11 cellular contexts compared by ENCODE assay signal in genomic region chr12:122983789-122984515, GRCh38. TPM values are rescaled to one million over a fixed set of nuclear protein-coding genes. Genes with fewer than 3 reads are reported as not detected.
DNase-seq lines count a peak whose midpoint lies in the region; TF ChIP-seq lines count a peak whose summit lies in the region.
"Had no signal": no experiment of that assay in that cellular context is flagged by ENCODE, and none has a peak within 500 bp of the region (broad histone marks: within the 10 kb centered on the region; RNA-seq: fewer than 3 reads in every experiment).

No MANE protein-coding gene starts in this region.

- H3K4me3 Mint-ChIP-seq in endodermal cell, result no peak overlapping the region

- TF ChIP-seq CTCF in OCI-LY7 (conservative IDR thresholded peaks at IDR 0.05; ENCODE audit: low read length), result no peak
- TF ChIP-seq CTCF in endodermal cell (conservative IDR thresholded peaks at IDR 0.05), result no peak
- TF ChIP-seq CTCF in neutrophil (IDR thresholded peaks at IDR 0.05), result no peak
- no peak for TF ChIP-seq CTCF in SK-N-SH (IDR thresholded peaks at IDR 0.05)

- DNase-seq in OCI-LY7 (ENCODE audit: low spot score) (no peak), endodermal cell (peak; percentile 57), SK-N-SH (no peak), NCI-H2227 treated with DMSO at 0.1 percent for 48 hours (lab: John Stamatoyannopoulos, UW) (no peak), NCI-H1694 treated with DMSO at 0.1 percent for 48 hours (lab: John Stamatoyannopoulos, UW) (no peak), pons (ENCODE audit: low spot score) (no peak)
- DNase-seq: cerebellar nuclear complex; SHP77; stimulated activated CD8-positive, alpha-beta memory T cell treated with anti-CD3 and anti-CD28 coated beads, Interleukin-4, amount 100 ng/mL, for 48 hours had no signal

- H4K20me1 ChIP-seq in BLaER1 treated with 17β-estradiol and CSF1 and Interleukin-3, amounts not matched to agents 10 nM and 100 nM, result peaks cover 24 to 57% (median 40%) of the 10 kb centered on the region in 11 experiments; a peak in 20 of 22 replicates
- H4K20me1 ChIP-seq in OCI-LY7 (ENCODE audit: insufficient read depth, low read length), result no peaks in the 10 kb centered on the region
- peaks cover 10% of the 10 kb centered on the region; the same call in 1 of the 2 replicates for H4K20me1 ChIP-seq in SK-N-SH (ENCODE audit: insufficient read depth)

- no peaks in the 10 kb centered on the region for H3K9me3 ChIP-seq in BLaER1 treated with 17β-estradiol and CSF1 and Interleukin-3, amounts not matched to agents 10 nM and 100 nM (replicated peaks in 1 of 11)
- H3K9me3 ChIP-seq in OCI-LY7 (ENCODE audit: low read length) (no peaks in the 10 kb centered on the region), endodermal cell (ENCODE audit: control insufficient read depth, low read length) (no peaks in the 10 kb centered on the region), neutrophil (no peaks in the 10 kb centered on the region), SK-N-SH (no peaks in the 10 kb centered on the region)

- CTCF ChIA-PET in OCI-LY7 (lab: Charles Lee; ENCODE audit: unreplicated experiment) (no interaction called here), SK-N-SH (lab: Yijun Ruan, JAX) (interaction anchor here (1.3 kb wide), 1 partner anchor 59 kb away, joined by 3 read pairs; no protein-coding TSS in a partner anchor)

- H3K36me3 Mint-ChIP-seq in endodermal cell (ENCODE audit: low read depth), result peaks cover 3% of the 10 kb centered on the region

- peak overlapping the region in 3 of 10 experiments; percentile 11 to 41 (median 28); a peak in 2 of 20 replicates for H3K4me3 ChIP-seq in BLaER1 treated with 17β-estradiol and CSF1 and Interleukin-3, amounts not matched to agents 10 nM and 100 nM
- H3K4me3 ChIP-seq in OCI-LY7 (ENCODE audit: low read depth, low read length, poor library complexity, severe bottlenecking), result no peak overlapping the region
- no peak overlapping the region for H3K4me3 ChIP-seq in endodermal cell (ENCODE audit: low read length)
- no peak overlapping the region for H3K4me3 ChIP-seq in neutrophil (ENCODE audit: low read depth in 1 of 2, low read length in 1 of 2)
- H3K4me3 ChIP-seq in SK-N-SH (ENCODE audit: low read depth in 2 of 2, low read length in 1 of 2), result no peak overlapping the region

- no peak for TF ChIP-seq EP300 in SK-N-SH (IDR thresholded peaks at IDR 0.05; ENCODE audit: borderline replicate concordance in 1 of 2, low read depth in 1 of 2, low read length in 1 of 2)

- H3K9me3 Mint-ChIP-seq in endodermal cell, result no peaks in the 10 kb centered on the region

- no peaks in the 10 kb centered on the region for H3K9me2 ChIP-seq in OCI-LY7 (ENCODE audit: insufficient read depth, low read length)
- no peaks in the 10 kb centered on the region for H3K9me2 ChIP-seq in SK-N-SH

- H3K27me3 ChIP-seq in BLaER1 treated with 17β-estradiol and CSF1 and Interleukin-3, amounts not matched to agents 10 nM and 100 nM, result no peaks in the 10 kb centered on the region
- no peaks in the 10 kb centered on the region for H3K27me3 ChIP-seq in endodermal cell (ENCODE audit: control insufficient read depth, insufficient read depth, low read length, poor library complexity, severe bottlenecking)
- H3K27me3 ChIP-seq in neutrophil, result no peaks in the 10 kb centered on the region
- H3K27me3 ChIP-seq in SK-N-SH (ENCODE audit: insufficient read depth), result no peaks in the 10 kb centered on the region

- peaks cover 47 to 55% (median 52%) of the 10 kb centered on the region in 10 experiments for H3K4me1 ChIP-seq in BLaER1 treated with 17β-estradiol and CSF1 and Interleukin-3, amounts not matched to agents 10 nM and 100 nM
- peaks cover 42% of the 10 kb centered on the region for H3K4me1 ChIP-seq in OCI-LY7 (ENCODE audit: insufficient read depth, low read length, poor library complexity, severe bottlenecking)
- H3K4me1 ChIP-seq in endodermal cell (ENCODE audit: control insufficient read depth, insufficient read depth, low read length), result peaks cover 11% of the 10 kb centered on the region
- peaks cover 45 to 60% of the 10 kb centered on the region in 2 experiments for H3K4me1 ChIP-seq in neutrophil (ENCODE audit: control insufficient read depth in 1 of 2, insufficient read depth in 1 of 2, low read depth in 1 of 2, low read length in 1 of 2)
- peaks cover 13 to 31% of the 10 kb centered on the region in 2 experiments; a peak in 3 of 4 replicates for H3K4me1 ChIP-seq in SK-N-SH (ENCODE audit: control insufficient read depth in 1 of 2, insufficient read depth in 2 of 2, low read depth in 1 of 2, low read length in 1 of 2)

- peak overlapping the region; percentile 25 to 95 (median 54); a peak in 18 of 22 replicates for H3K9ac ChIP-seq in BLaER1 treated with 17β-estradiol and CSF1 and Interleukin-3, amounts not matched to agents 10 nM and 100 nM
- H3K9ac ChIP-seq in endodermal cell (ENCODE audit: extremely low read depth, low read length, poor library complexity, severe bottlenecking) (no peak overlapping the region), SK-N-SH (no peak overlapping the region)

- peaks cover 12% of the 10 kb centered on the region for H3K4me1 Mint-ChIP-seq in endodermal cell

- no TSS peak for BruUV-seq in OCI-LY7 (replicated peaks; lab: Mats Ljungman, UMichigan)

- no peaks in the 10 kb centered on the region for H3K27me3 Mint-ChIP-seq in endodermal cell (ENCODE audit: insufficient read depth)

- peak overlapping the region in 8 of 11 experiments; percentile 22 to 56 (median 42); a peak in 13 of 22 replicates for H3K27ac ChIP-seq in BLaER1 treated with 17β-estradiol and CSF1 and Interleukin-3, amounts not matched to agents 10 nM and 100 nM
- H3K27ac ChIP-seq in OCI-LY7 (ENCODE audit: low read depth, low read length, poor library complexity, severe bottlenecking) (no peak overlapping the region), endodermal cell (ENCODE audit: low read depth, low read length) (no peak overlapping the region), neutrophil (peak overlapping the region; percentile 11), SK-N-SH (ENCODE audit: low read depth in 2 of 2, low read length in 1 of 2) (no peak overlapping the region; a peak in 1 of 4 replicates)

- intact Hi-C loops in OCI-LY7 (cut with micrococcal nuclease; ENCODE audit: unreplicated experiment), result loop anchor here (5.0 kb wide), 1 partner anchor 73 kb away; no protein-coding TSS in a partner anchor

- 77 to 84% methylated on average over 3 to 9 of the region's 9 CpGs for WGBS in endodermal cell (ENCODE audit: insufficient coverage in 1 of 2, insufficient read length in 1 of 2), 2 experiments
- WGBS in SK-N-SH (ENCODE audit: low lambda C conversion rate), result 75% methylated on average over 4 of the region's 9 CpGs

- POLR2A ChIA-PET in OCI-LY7 (lab: Charles Lee), result interaction anchor here (0.6 to 0.9 kb wide), 3 partner anchors 9 to 755 kb away, joined by 3 read pairs; partner anchors contain the start of gene OGFOD2
- POLR2A ChIA-PET in SK-N-SH (lab: Yijun Ruan, JAX), result interaction anchor here (2.1 kb wide), 1 partner anchor 8 kb away, joined by 9 read pairs; the partner anchor contains the start of gene OGFOD2

- H3K27ac Mint-ChIP-seq in endodermal cell, result no peak overlapping the region

- TF ChIP-seq RAD21 in SK-N-SH (IDR thresholded peaks at IDR 0.05; ENCODE audit: low read length), result no peak

- H3K36me3 ChIP-seq in BLaER1 treated with 17β-estradiol and CSF1 and Interleukin-3, amounts not matched to agents 10 nM and 100 nM, result peaks cover 8 to 74% (median 41%) of the 10 kb centered on the region in 11 experiments; a peak in 21 of 22 replicates
- peaks cover 35% of the 10 kb centered on the region for H3K36me3 ChIP-seq in OCI-LY7 (ENCODE audit: insufficient read depth, low read length)
- peaks cover 13% of the 10 kb centered on the region for H3K36me3 ChIP-seq in endodermal cell (ENCODE audit: control insufficient read depth, insufficient read depth, low read length)
- peaks cover 22% of the 10 kb centered on the region for H3K36me3 ChIP-seq in neutrophil
- peaks cover 0 to 16% of the 10 kb centered on the region in 2 experiments for H3K36me3 ChIP-seq in SK-N-SH (replicated peaks in 1 of 2; ENCODE audit: control insufficient read depth in 1 of 2, insufficient read depth in 2 of 2, low read length in 1 of 2)

- H3K79me2 ChIP-seq in OCI-LY7 (ENCODE audit: insufficient read depth, low read depth, low read length) (peaks cover 17% of the 10 kb centered on the region; the same call in 1 of the 2 replicates), SK-N-SH (ENCODE audit: insufficient read depth) (peaks cover 41% of the 10 kb centered on the region; the same call in 1 of the 2 replicates)

- H3K4me2 ChIP-seq in BLaER1 treated with 17β-estradiol and CSF1 and Interleukin-3, amounts not matched to agents 10 nM and 100 nM, result peak overlapping the region; percentile 70 to 99 (median 96)
- H3K4me2 ChIP-seq in OCI-LY7 (ENCODE audit: low read length), result peak overlapping the region; percentile 16; the same call in 1 of the 2 replicates
- no peak overlapping the region for H3K4me2 ChIP-seq in SK-N-SH

- H2AFZ ChIP-seq in OCI-LY7 (ENCODE audit: low read length) (no peak overlapping the region), SK-N-SH (ENCODE audit: low read depth) (no peak overlapping the region)

- H3F3A ChIP-seq in SK-N-SH (replicated peaks; ENCODE audit: insufficient read depth), result peaks cover 7% of the 10 kb centered on the region

TF ChIP-seq in SK-N-SH, 30 proteins besides CTCF, POLR2A, EP300 and RAD21 (continues in another document):
- TF ChIP-seq TEAD4 (IDR thresholded peaks at IDR 0.05; ENCODE audit: borderline replicate concordance, insufficient read depth), result no peak

RNA-seq across cellular contexts. Expression of gene ARL6IP4, which starts 3.5 kb away (rescaled TPM):
- total RNA-seq in OCI-LY7 (2014; rRNA removed; shearing (Covaris generic)), result 263 and 329 TPM in 2 replicates
- 213 and 228 TPM in 2 replicates for total RNA-seq in OCI-LY7 (2022)
- total RNA-seq in endodermal cell, result 100 to 1,000 TPM; 136 to 149 TPM
- 145 TPM for polyA plus RNA-seq in endodermal cell (2013, experiment 1 of 2)
- 144 TPM for polyA plus RNA-seq in endodermal cell (2013, experiment 2 of 2)
- polyA plus RNA-seq in SK-N-SH (2012; rRNA removed), result 321 and 370 TPM in 2 replicates
- polyA plus RNA-seq in SK-N-SH (2012; cell fraction: cytosol; rRNA removed), result 311 and 326 TPM in 2 replicates
- 430 and 534 TPM in 2 replicates for polyA plus RNA-seq in SK-N-SH (2012; cell fraction: nucleus; rRNA removed)

RNA-seq across cellular contexts. Expression of gene OGFOD2, which starts 8.9 kb away (rescaled TPM):
- total RNA-seq in OCI-LY7 (2014; rRNA removed; shearing (Covaris generic)), result 13.1 and 17.8 TPM in 2 replicates
- total RNA-seq in OCI-LY7 (2022) (25.0 and 25.8 TPM in 2 replicates), endodermal cell (10 to 100 TPM; 17.5 to 19.9 TPM)
- polyA plus RNA-seq in endodermal cell (2013, experiment 1 of 2), result 8.8 TPM
- 9.8 TPM for polyA plus RNA-seq in endodermal cell (2013, experiment 2 of 2)
- 22.0 and 25.6 TPM in 2 replicates for polyA plus RNA-seq in SK-N-SH (2012; rRNA removed)
- polyA plus RNA-seq in SK-N-SH (2012; cell fraction: cytosol; rRNA removed), result 7.8 and 13.0 TPM in 2 replicates
- 110 and 155 TPM in 2 replicates for polyA plus RNA-seq in SK-N-SH (2012; cell fraction: nucleus; rRNA removed)

RNA-seq across cellular contexts. Expression of gene ABCB9, which starts 17.7 kb away (rescaled TPM):
- total RNA-seq in OCI-LY7 (2014; rRNA removed; shearing (Covaris generic)), result 4.0 and 7.0 TPM in 2 replicates
- total RNA-seq in OCI-LY7 (2022), result 6.8 and 7.9 TPM in 2 replicates
- 1 to 10 TPM; 5.4 to 6.0 TPM for total RNA-seq in endodermal cell
- polyA plus RNA-seq in endodermal cell (2013, experiment 1 of 2), result 4.1 TPM
- polyA plus RNA-seq in endodermal cell (2013, experiment 2 of 2), result 4.3 TPM
- 6.2 and 7.6 TPM in 2 replicates for polyA plus RNA-seq in SK-N-SH (2012; rRNA removed)
- 1.9 and 3.6 TPM in 2 replicates for polyA plus RNA-seq in SK-N-SH (2012; cell fraction: cytosol; rRNA removed)
- 14.0 and 14.7 TPM in 2 replicates for polyA plus RNA-seq in SK-N-SH (2012; cell fraction: nucleus; rRNA removed)

Comparison
In these comparisons a context has a peak if more than half of its experiments do, and no peak if none do; other contexts are left out.
1. H3K27ac ChIP-seq: peak in BLaER1 treated with 17β-estradiol and CSF1 and Interleukin-3, amounts not matched to agents 10 nM and 100 nM (8 of 11) and neutrophil (single experiment); none in OCI-LY7 (single experiment), endodermal cell (single experiment) and SK-N-SH (0 of 2).
2. H3K9ac ChIP-seq: peak in BLaER1 treated with 17β-estradiol and CSF1 and Interleukin-3, amounts not matched to agents 10 nM and 100 nM (11 of 11); none in endodermal cell (single experiment) and SK-N-SH (single experiment).